Comparison of ENCODE assay signal across 3 cellular contexts in the genomic region with DNA sequence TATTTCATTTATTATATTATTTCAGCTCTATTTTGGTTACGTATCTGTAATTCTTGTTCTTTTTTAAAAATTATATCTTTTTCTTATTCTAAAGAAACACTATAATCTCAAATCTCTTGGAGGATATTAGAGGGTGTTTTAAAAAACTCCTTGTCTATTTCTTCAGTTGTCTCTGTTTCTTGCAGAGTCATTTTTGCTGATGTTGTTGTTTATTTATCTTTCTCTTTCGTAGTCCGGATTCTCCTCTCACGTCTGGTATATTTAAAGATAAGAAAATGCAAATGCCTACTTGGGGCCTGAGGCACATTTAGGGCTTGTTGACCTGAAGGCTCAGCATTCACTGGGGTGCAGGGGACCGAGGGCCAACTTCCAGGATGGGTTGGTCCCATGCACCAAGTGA.
TF ChIP-seq lines count a peak whose summit lies in the region.

No MANE protein-coding gene starts in this region.

TF ChIP-seq in A549, 52 proteins besides CTCF, POLR2A, EP300 and RAD21:
- TF ChIP-seq MAFK (IDR thresholded peaks at IDR 0.05; ENCODE audit: partially characterized antibody): peak; percentile 75
- no peak for TF ChIP-seq CBX8 (IDR thresholded peaks at IDR 0.05)

TF ChIP-seq in IMR-90, 13 proteins besides CTCF, POLR2A, EP300 and RAD21:
- no peak for TF ChIP-seq MXI1 (IDR thresholded peaks at IDR 0.05; ENCODE audit: borderline replicate concordance, low read depth, low read length)
- TF ChIP-seq MAFK (IDR thresholded peaks at IDR 0.05; ENCODE audit: low read depth, low read length): peak; percentile 74
- TF ChIP-seq RFX5 (IDR thresholded peaks at IDR 0.05; ENCODE audit: low read depth, low read length): no peak
- TF ChIP-seq CEBPB (IDR thresholded peaks at IDR 0.05; ENCODE audit: low read depth, low read length): no peak
- no peak for TF ChIP-seq USF2 (IDR thresholded peaks at IDR 0.05; ENCODE audit: low read depth, low read length)
- no peak for TF ChIP-seq BHLHE40 (IDR thresholded peaks at IDR 0.05; ENCODE audit: low read depth, low read length)
- no peak for TF ChIP-seq NFE2L2 (IDR thresholded peaks at IDR 0.05; ENCODE audit: low read depth, low read length)

TF ChIP-seq in K562, 482 proteins besides CTCF, POLR2A, EP300 and RAD21:
- TF ChIP-seq STAT5A (IDR thresholded peaks at IDR 0.05; ENCODE audit: borderline replicate concordance, low read length) (no peak), MAFF (IDR thresholded peaks at IDR 0.05; ENCODE audit: low read length) (peak; percentile 53), STAT6 (CRISPR knock-in tag; IDR thresholded peaks at IDR 0.05) (no peak), MAFG (tag; conservative IDR thresholded peaks at IDR 0.05) (peak; percentile 73; the same call in 1 of the 2 replicates), ARID2 (IDR thresholded peaks at IDR 0.05) (no peak), ZNF316 (IDR thresholded peaks at IDR 0.05) (peak; percentile 87), C11orf30 (IDR thresholded peaks at IDR 0.05; ENCODE audit: low read depth) (peak; percentile 76), ZNF212 (CRISPR knock-in tag; IDR thresholded peaks at IDR 0.05) (no peak)
TF ChIP-seq in K562: peak in this region for 4.
